In the genomic region with DNA sequence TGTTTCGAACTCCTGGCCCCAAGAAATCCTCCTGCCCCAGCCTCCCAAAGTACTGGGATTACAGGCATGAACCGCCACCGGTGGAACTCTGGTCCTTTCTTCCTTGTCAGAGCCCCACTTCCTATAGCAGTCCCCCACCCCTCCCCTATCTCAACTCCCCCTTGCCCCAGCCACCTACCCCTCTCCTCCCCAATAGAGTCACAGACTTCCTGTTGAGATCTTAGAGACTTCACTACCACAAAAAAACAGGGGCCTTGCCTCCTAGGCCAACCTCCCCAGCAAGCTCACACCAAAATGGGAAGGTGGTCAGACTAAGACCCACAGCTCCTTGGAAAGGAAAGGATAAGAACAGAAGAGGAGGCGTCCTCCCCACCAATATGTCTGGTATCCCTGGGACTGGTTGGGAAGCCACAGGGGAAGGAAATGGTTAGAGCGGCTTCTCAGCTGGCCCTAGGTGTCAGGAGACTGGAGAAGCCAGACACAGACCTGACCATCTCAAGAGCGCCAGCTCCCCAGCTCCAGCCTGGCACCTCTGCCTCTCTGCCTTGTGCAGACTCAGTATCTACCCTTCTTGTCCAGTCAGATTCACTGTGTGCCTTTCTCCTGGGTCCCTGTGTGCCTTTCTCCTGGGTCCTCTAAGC, we compare ENCODE assay signal across 14 cellular contexts. TPM values are rescaled to one million over a fixed set of nuclear protein-coding genes. Genes with fewer than 3 reads are reported as not detected.
DNase-seq lines count a peak whose midpoint lies in the region; ATAC-seq and TF ChIP-seq lines count a peak whose summit lies in the region.
"Had no signal": no experiment of that assay in that cellular context is flagged by ENCODE, and none has a peak within 500 bp of the region (broad histone marks: within the 10 kb centered on the region; RNA-seq: fewer than 3 reads in every experiment).

No MANE protein-coding gene starts in this region.

- H3K4me3 Mint-ChIP-seq in activated CD4-positive, alpha-beta T cell treated with anti-CD3 and anti-CD28 coated beads, Interleukin-2, amount 10 ng/mL, durations not matched to agents 7 days and 5 days: peak overlapping the region; percentile 72
- H3K4me3 Mint-ChIP-seq in activated T-cell treated with anti-CD3 and anti-CD28 coated beads, Interleukin-2, amount 50 U/mL, for 24 hours: peak overlapping the region; percentile 70
- peak overlapping the region; percentile 2 to 89 (median 74) for H3K4me3 Mint-ChIP-seq in naive B cell

- H3K27me3 ChIP-seq in Karpas-422 (ENCODE audit: low read length): no peaks in the 10 kb centered on the region
- H3K27me3 ChIP-seq: testis had no signal

- no peak overlapping the region for H2AFZ ChIP-seq in Karpas-422 (ENCODE audit: low read length)

- H3K9ac ChIP-seq in Karpas-422 (ENCODE audit: low read length): peak overlapping the region; percentile 13; the same call in 1 of the 2 replicates
- H3K9ac ChIP-seq: parathyroid adenoma had no signal

- no peaks in the 10 kb centered on the region for H3K9me3 ChIP-seq in Karpas-422 (ENCODE audit: low read length)
- H3K9me3 ChIP-seq: testis had no signal

- POLR2A ChIA-PET in activated CD4-positive, alpha-beta T cell treated with anti-CD3 and anti-CD28 coated beads, Interleukin-2, amount 10 ng/mL, durations not matched to agents 7 days and 5 days (lab: Charles Lee): interaction anchor here (0.6 to 1.0 kb wide), 2 partner anchors 18 to 74 kb away, joined by 4 read pairs; partner anchors contain the start of gene ZNF740
- POLR2A ChIA-PET in GM10248 (lab: Yijun Ruan, JAX): interaction anchor here (0.7 to 1.4 kb wide), 2 partner anchors 11 to 13 kb away, joined by 3 to 4 read pairs; no protein-coding TSS in a partner anchor

- H3K27ac ChIP-seq in Karpas-422 (ENCODE audit: low read length): peak overlapping the region; percentile 95
- no peak overlapping the region for H3K27ac ChIP-seq in coronary artery
- H3K27ac ChIP-seq: parathyroid adenoma, testis, WERI-Rb-1 had no signal

- TF ChIP-seq CTCF in GM10248 (IDR thresholded peaks at IDR 0.05; ENCODE audit: control extremely low read depth, extremely low read depth, low read depth, missing control alignments): no peak
- no peak for TF ChIP-seq CTCF in coronary artery (IDR thresholded peaks at IDR 0.05)

- H3K79me2 ChIP-seq in Karpas-422 (ENCODE audit: low read length): peaks cover 27% of the 10 kb centered on the region
- H3K79me2 ChIP-seq: parathyroid adenoma had no signal

- H3K36me3 Mint-ChIP-seq in activated CD4-positive, alpha-beta T cell treated with anti-CD3 and anti-CD28 coated beads, Interleukin-2, amount 10 ng/mL, durations not matched to agents 7 days and 5 days (ENCODE audit: low read depth): peaks cover 82% of the 10 kb centered on the region
- H3K36me3 Mint-ChIP-seq in activated T-cell treated with anti-CD3 and anti-CD28 coated beads, Interleukin-2, amount 50 U/mL, for 24 hours (ENCODE audit: low read depth): peaks cover 76% of the 10 kb centered on the region
- peaks cover 0 to 21% of the 10 kb centered on the region in 2 donors for H3K36me3 Mint-ChIP-seq in naive B cell

- H3K4me3 ChIP-seq in Karpas-422 (ENCODE audit: low read length) (no peak overlapping the region), coronary artery (no peak overlapping the region)

- CTCF ChIA-PET in activated CD4-positive, alpha-beta T cell treated with anti-CD3 and anti-CD28 coated beads, Interleukin-2, amount 10 ng/mL, durations not matched to agents 7 days and 5 days (lab: Charles Lee): interaction anchor here (0.6 to 5.0 kb wide), 11 partner anchors 8 to 1138 kb away, joined by 3 to 27 read pairs (median 5); partner anchors contain the start of genes AAAS and CSAD
- CTCF ChIA-PET in GM10248 (lab: Yijun Ruan, JAX): interaction anchor here (0.8 to 19.5 kb wide), 13 partner anchors 8 to 223 kb away, joined by 3 to 383 read pairs (median 13); partner anchors contain the start of genes AAAS, CSAD, MYG1 and PFDN5

- peak; percentile 42 for DNase-seq in activated CD4-positive, alpha-beta T cell treated with anti-CD3 and anti-CD28 coated beads, Interleukin-2, amount 10 ng/mL, durations not matched to agents 7 days and 5 days
- DNase-seq in activated CD4-positive, alpha-beta T cell treated with anti-CD3 and anti-CD28 coated beads for 4 hours: no peak
- no peak for DNase-seq in Karpas-422
- DNase-seq in activated T-cell treated with anti-CD3 and anti-CD28 coated beads, Interleukin-2, amount 50 U/mL, for 24 hours: peak; percentile 53
- no peak for DNase-seq in naive B cell
- no peak for DNase-seq in NCI-H146 treated with DMSO at 0.1 percent for 48 hours (lab: John Stamatoyannopoulos, UW; ENCODE audit: unreplicated experiment)
- DNase-seq in GM10248 (ENCODE audit: extremely low spot score): no peak
- no peak for DNase-seq in coronary artery (ENCODE audit: low spot score)
- DNase-seq: cerebellar nuclear complex, testis, WERI-Rb-1 had no signal

- peaks cover 17% of the 10 kb centered on the region for H3K36me3 ChIP-seq in Karpas-422 (ENCODE audit: insufficient read depth, low read length)
- H3K36me3 ChIP-seq: WERI-Rb-1 had no signal

- H4K20me1 ChIP-seq in Karpas-422 (ENCODE audit: insufficient read depth, low read depth, low read length): no peaks in the 10 kb centered on the region

- peaks cover 75% of the 10 kb centered on the region for H3K4me1 Mint-ChIP-seq in activated CD4-positive, alpha-beta T cell treated with anti-CD3 and anti-CD28 coated beads, Interleukin-2, amount 10 ng/mL, durations not matched to agents 7 days and 5 days
- H3K4me1 Mint-ChIP-seq in activated T-cell treated with anti-CD3 and anti-CD28 coated beads, Interleukin-2, amount 50 U/mL, for 24 hours (ENCODE audit: low read depth): peaks cover 66% of the 10 kb centered on the region
- peaks cover 43 to 62% (median 43%) of the 10 kb centered on the region in 3 donors for H3K4me1 Mint-ChIP-seq in naive B cell

- ATAC-seq in naive B cell (ENCODE audit: low read depth in 2 of 2): no peak

- H3K9me2 ChIP-seq in Karpas-422 (replicated peaks; ENCODE audit: insufficient read depth, low read length): no peaks in the 10 kb centered on the region

- H3K4me1 ChIP-seq in Karpas-422 (ENCODE audit: low read length): peaks cover 48% of the 10 kb centered on the region

- H3K27me3 Mint-ChIP-seq in activated CD4-positive, alpha-beta T cell treated with anti-CD3 and anti-CD28 coated beads, Interleukin-2, amount 10 ng/mL, durations not matched to agents 7 days and 5 days: no peaks in the 10 kb centered on the region
- no peaks in the 10 kb centered on the region for H3K27me3 Mint-ChIP-seq in activated T-cell treated with anti-CD3 and anti-CD28 coated beads, Interleukin-2, amount 50 U/mL, for 24 hours
- H3K27me3 Mint-ChIP-seq in naive B cell: no peaks in the 10 kb centered on the region

- H3K9me3 Mint-ChIP-seq in activated CD4-positive, alpha-beta T cell treated with anti-CD3 and anti-CD28 coated beads, Interleukin-2, amount 10 ng/mL, durations not matched to agents 7 days and 5 days: no peaks in the 10 kb centered on the region
- H3K9me3 Mint-ChIP-seq in activated T-cell treated with anti-CD3 and anti-CD28 coated beads, Interleukin-2, amount 50 U/mL, for 24 hours: no peaks in the 10 kb centered on the region
- H3K9me3 Mint-ChIP-seq in naive B cell: no peaks in the 10 kb centered on the region

- no peak overlapping the region for H3K4me2 ChIP-seq in Karpas-422 (ENCODE audit: low read depth, low read length, poor library complexity, severe bottlenecking)

- H3K27ac Mint-ChIP-seq in activated CD4-positive, alpha-beta T cell treated with anti-CD3 and anti-CD28 coated beads, Interleukin-2, amount 10 ng/mL, durations not matched to agents 7 days and 5 days: peak overlapping the region; percentile 88
- peak overlapping the region; percentile 85 for H3K27ac Mint-ChIP-seq in activated T-cell treated with anti-CD3 and anti-CD28 coated beads, Interleukin-2, amount 50 U/mL, for 24 hours
- H3K27ac Mint-ChIP-seq in naive B cell: peak overlapping the region; percentile 71 to 93 (median 86)

RNA-seq across cellular contexts. Expression of gene ITGB7, which starts 8.5 kb away (rescaled TPM):
- total RNA-seq in activated CD4-positive, alpha-beta T cell treated with anti-CD3 and anti-CD28 coated beads, Interleukin-2, amount 10 ng/mL, durations not matched to agents 7 days and 5 days: 100 to 1,000 TPM; 621 to 702 TPM
- 124 and 159 TPM in 2 replicates for total RNA-seq in Karpas-422 (2014; rRNA removed; shearing (Covaris generic); ENCODE audit: low replicate concordance)
- polyA plus RNA-seq in naive B cell (ENCODE audit: low read depth in 6 of 6): 100 to 1,000 TPM in 1 of 6 donors, 10 to 100 TPM in 5; 63.2 to 174 (median 96.4) TPM
- total RNA-seq: endothelial cell of umbilical vein, glomerular endothelial cell had no signal

RNA-seq across cellular contexts. Expression of gene CSAD, which starts 17.9 kb away (rescaled TPM):
- total RNA-seq in activated CD4-positive, alpha-beta T cell treated with anti-CD3 and anti-CD28 coated beads, Interleukin-2, amount 10 ng/mL, durations not matched to agents 7 days and 5 days: 10 to 100 TPM; 33.3 to 34.7 TPM
- total RNA-seq in Karpas-422 (2014; rRNA removed; shearing (Covaris generic); ENCODE audit: low replicate concordance): 13.1 and 19.2 TPM in 2 replicates
- polyA plus RNA-seq in naive B cell (ENCODE audit: low read depth in 6 of 6): 1 to 10 TPM in 4 of 6 donors, under 1 TPM in 2; 0.19 to 1.8 (median 1.1) TPM

RNA-seq across cellular contexts. Expression of gene ZNF740, which starts 18.1 kb away (rescaled TPM):
- total RNA-seq in activated CD4-positive, alpha-beta T cell treated with anti-CD3 and anti-CD28 coated beads, Interleukin-2, amount 10 ng/mL, durations not matched to agents 7 days and 5 days: 10 to 100 TPM; 38.9 to 44.1 TPM
- 24.0 and 30.6 TPM in 2 replicates for total RNA-seq in Karpas-422 (2014; rRNA removed; shearing (Covaris generic); ENCODE audit: low replicate concordance)
- polyA plus RNA-seq in naive B cell (ENCODE audit: low read depth in 6 of 6): 1 to 10 TPM; 1.8 to 6.0 (median 4.2) TPM

RNA-seq across cellular contexts. Expression of gene RARG, which starts 33.4 kb away (rescaled TPM):
- 10 to 100 TPM; 58.3 to 59.7 TPM for total RNA-seq in activated CD4-positive, alpha-beta T cell treated with anti-CD3 and anti-CD28 coated beads, Interleukin-2, amount 10 ng/mL, durations not matched to agents 7 days and 5 days
- 1.7 and 6.5 TPM in 2 replicates for total RNA-seq in Karpas-422 (2014; rRNA removed; shearing (Covaris generic); ENCODE audit: low replicate concordance)
- 1 to 10 TPM in 2 of 6 donors, under 1 TPM in 2, not detected in 2; 0.78 to 2.2 (median 1.3) TPM for polyA plus RNA-seq in naive B cell (ENCODE audit: low read depth in 6 of 6)

Comparison
In these comparisons a context has a peak if more than half of its experiments do, and no peak if none do; other contexts are left out.
1. DNase-seq: peak in activated CD4-positive, alpha-beta T cell treated with anti-CD3 and anti-CD28 coated beads, Interleukin-2, amount 10 ng/mL, durations not matched to agents 7 days and 5 days (single experiment) and activated T-cell treated with anti-CD3 and anti-CD28 coated beads, Interleukin-2, amount 50 U/mL, for 24 hours (single experiment); none in activated CD4-positive, alpha-beta T cell treated with anti-CD3 and anti-CD28 coated beads for 4 hours (0 of 2), Karpas-422 (single experiment), naive B cell (single experiment), NCI-H146 treated with DMSO at 0.1 percent for 48 hours (single experiment), GM10248 (single experiment) and coronary artery (single experiment).
2. Peak in every context shown above with its lines, with median percentiles within 50 percentile points of each other: H3K27ac Mint-ChIP-seq and H3K4me3 Mint-ChIP-seq.